ENCODE assay signal across 8 cellular contexts in the genomic region with DNA sequence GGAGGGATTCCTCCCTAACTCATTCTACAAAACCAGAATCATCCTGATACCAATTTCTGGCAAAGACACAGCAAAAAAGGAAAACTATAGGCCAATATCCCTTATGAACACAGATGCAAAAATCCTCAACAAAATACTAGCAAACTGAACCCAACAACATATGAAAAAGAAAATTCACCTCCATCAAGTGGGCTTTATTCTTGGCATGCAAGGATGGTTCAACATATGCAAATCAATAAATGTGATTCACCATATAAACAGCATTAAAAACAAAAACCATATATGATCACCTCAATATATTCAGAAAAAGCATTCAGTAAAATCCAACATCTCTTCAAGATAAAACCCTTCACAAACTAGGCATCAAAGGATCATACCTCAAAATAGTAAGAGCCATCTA.
"Had no signal": no experiment of that assay in that cellular context is flagged by ENCODE, and none has a peak within 500 bp of the region (broad histone marks: within the 10 kb centered on the region; RNA-seq: fewer than 3 reads in every experiment).

No MANE protein-coding gene starts in this region.

- ATAC-seq: GM12878 had no signal

- H3K4me3 ChIP-seq: GM12878 had no signal

- DNase-seq: GDM1, GF-D8 had no signal

- FAIRE-seq: G401.6, GM12878, GM12891, GM12892, GM18507, GM19239 had no signal
